ENCODE assay signal across 1 cellular context in genomic region chrX:120244735-120245498, GRCh38.
TF ChIP-seq lines count a peak whose summit lies in the region.

No MANE protein-coding gene starts in this region.

TF ChIP-seq in GM23338, 12 proteins besides CTCF, POLR2A, EP300 and RAD21:
- TF ChIP-seq, protein P1, sequence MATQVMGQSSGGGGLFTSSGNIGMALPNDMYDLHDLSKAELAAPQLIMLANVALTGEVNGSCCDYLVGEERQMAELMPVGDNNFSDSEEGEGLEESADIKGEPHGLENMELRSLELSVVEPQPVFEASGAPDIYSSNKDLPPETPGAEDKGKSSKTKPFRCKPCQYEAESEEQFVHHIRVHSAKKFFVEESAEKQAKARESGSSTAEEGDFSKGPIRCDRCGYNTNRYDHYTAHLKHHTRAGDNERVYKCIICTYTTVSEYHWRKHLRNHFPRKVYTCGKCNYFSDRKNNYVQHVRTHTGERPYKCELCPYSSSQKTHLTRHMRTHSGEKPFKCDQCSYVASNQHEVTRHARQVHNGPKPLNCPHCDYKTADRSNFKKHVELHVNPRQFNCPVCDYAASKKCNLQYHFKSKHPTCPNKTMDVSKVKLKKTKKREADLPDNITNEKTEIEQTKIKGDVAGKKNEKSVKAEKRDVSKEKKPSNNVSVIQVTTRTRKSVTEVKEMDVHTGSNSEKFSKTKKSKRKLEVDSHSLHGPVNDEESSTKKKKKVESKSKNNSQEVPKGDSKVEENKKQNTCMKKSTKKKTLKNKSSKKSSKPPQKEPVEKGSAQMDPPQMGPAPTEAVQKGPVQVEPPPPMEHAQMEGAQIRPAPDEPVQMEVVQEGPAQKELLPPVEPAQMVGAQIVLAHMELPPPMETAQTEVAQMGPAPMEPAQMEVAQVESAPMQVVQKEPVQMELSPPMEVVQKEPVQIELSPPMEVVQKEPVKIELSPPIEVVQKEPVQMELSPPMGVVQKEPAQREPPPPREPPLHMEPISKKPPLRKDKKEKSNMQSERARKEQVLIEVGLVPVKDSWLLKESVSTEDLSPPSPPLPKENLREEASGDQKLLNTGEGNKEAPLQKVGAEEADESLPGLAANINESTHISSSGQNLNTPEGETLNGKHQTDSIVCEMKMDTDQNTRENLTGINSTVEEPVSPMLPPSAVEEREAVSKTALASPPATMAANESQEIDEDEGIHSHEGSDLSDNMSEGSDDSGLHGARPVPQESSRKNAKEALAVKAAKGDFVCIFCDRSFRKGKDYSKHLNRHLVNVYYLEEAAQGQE (IDR thresholded peaks at IDR 0.05; ENCODE audit: unreplicated experiment) = no peak
- 0 out of 2 replicates have a peak, but pooled peaks have one; percentile 30 for TF ChIP-seq CREB1 (CRISPR knock-in tag; IDR thresholded peaks at IDR 0.05; ENCODE audit: low read depth)
- no peak for TF ChIP-seq EZH2phosphoT487 (IDR thresholded peaks at IDR 0.05; ENCODE audit: unreplicated experiment)
- TF ChIP-seq POLR2AphosphoS5 (IDR thresholded peaks at IDR 0.05; ENCODE audit: low read depth) = 0 out of 2 replicates have a peak, but pooled peaks have one; percentile 36
TF ChIP-seq in GM23338: peak in this region for 2.
